In the genomic region with DNA sequence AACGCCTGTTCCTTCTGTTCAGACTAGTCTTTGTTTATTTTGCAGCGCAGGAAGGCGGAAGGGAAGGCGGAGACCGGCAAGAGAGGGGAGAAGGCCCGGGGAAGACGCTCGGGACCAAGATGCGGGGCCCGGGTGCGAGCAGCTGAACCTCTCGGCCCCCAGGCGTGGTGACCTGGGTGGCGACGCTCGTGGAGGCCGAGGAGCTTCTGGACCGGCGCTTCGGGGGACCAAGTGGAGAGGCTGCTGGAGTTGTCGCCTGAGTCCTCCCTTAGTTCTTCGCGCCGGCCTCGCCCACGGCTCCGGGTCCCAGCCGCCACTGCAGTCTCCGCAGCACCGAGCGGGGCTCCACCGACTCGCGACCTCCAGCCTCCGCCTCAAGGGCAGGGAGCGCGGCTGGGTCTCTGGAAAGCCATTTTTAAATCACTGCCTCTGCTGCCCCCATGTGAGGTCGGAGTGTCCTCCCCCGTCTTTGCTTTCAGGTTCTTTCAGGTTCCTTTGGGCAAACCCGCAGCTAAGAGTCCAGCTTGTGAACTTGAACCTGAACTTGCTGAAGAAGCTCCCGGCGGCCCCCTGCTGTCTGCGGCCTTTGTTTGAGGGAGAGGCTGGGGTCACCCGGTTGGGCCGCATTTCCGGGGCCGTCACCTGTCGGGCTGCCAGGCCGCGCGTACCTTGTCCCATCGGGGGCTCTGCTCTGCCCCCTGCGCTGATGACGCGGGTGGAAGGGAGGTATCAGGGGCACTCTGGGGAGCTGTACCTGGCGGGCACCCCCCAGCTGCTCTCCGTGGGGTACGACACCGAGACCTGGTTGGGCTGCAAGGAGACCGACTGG, we compare ENCODE assay signal across 9 cellular contexts.
DNase-seq lines count a peak whose midpoint lies in the region; ATAC-seq and TF ChIP-seq lines count a peak whose summit lies in the region.
"Had no signal": no experiment of that assay in that cellular context is flagged by ENCODE, and none has a peak within 500 bp of the region (broad histone marks: within the 10 kb centered on the region; RNA-seq: fewer than 3 reads in every experiment).

No MANE protein-coding gene starts in this region.

- no peaks in the 10 kb centered on the region for H3K36me3 ChIP-seq in skeletal muscle tissue (ENCODE audit: control insufficient read depth in 3 of 3, insufficient read depth in 3 of 3, low read length in 3 of 3)

- peak overlapping the region; percentile 76 for H3K4me3 Mint-ChIP-seq in activated T-helper 17 cell treated with anti-CD3 and anti-CD28 coated beads, Interleukin-2, amount 50 U/mL, for 72 hours

- peaks cover 0 to 2% (median 0%) of the 10 kb centered on the region in 3 donors for H3K4me1 ChIP-seq in skeletal muscle tissue (ENCODE audit: control insufficient read depth in 3 of 3, insufficient read depth in 3 of 3, low read length in 3 of 3)

- TF ChIP-seq CTCF in GM10248 (IDR thresholded peaks at IDR 0.05; ENCODE audit: control extremely low read depth, extremely low read depth, low read depth, missing control alignments): peak; percentile 37

- no peaks in the 10 kb centered on the region for H3K9me3 ChIP-seq in skeletal muscle tissue (ENCODE audit: control insufficient read depth in 3 of 3, low read length in 3 of 3)

- peak overlapping the region; percentile 35 to 72 (median 64) for H3K4me3 ChIP-seq in skeletal muscle tissue (ENCODE audit: low read length in 3 of 3)

- intact Hi-C loops in Right ventricle myocardium superior (cut with DNase I): no loop called here

- peaks cover 4% of the 10 kb centered on the region for H3K27me3 Mint-ChIP-seq in activated T-helper 17 cell treated with anti-CD3 and anti-CD28 coated beads, Interleukin-2, amount 50 U/mL, for 72 hours

- H3K4me1 Mint-ChIP-seq in activated T-helper 17 cell treated with anti-CD3 and anti-CD28 coated beads, Interleukin-2, amount 50 U/mL, for 72 hours: no peaks in the 10 kb centered on the region

- POLR2A ChIA-PET in GM10248 (lab: Yijun Ruan, JAX): no interaction called here

- peaks cover 4% of the 10 kb centered on the region for H3K9me3 Mint-ChIP-seq in activated T-helper 17 cell treated with anti-CD3 and anti-CD28 coated beads, Interleukin-2, amount 50 U/mL, for 72 hours

- no peaks in the 10 kb centered on the region for H3K36me3 Mint-ChIP-seq in activated T-helper 17 cell treated with anti-CD3 and anti-CD28 coated beads, Interleukin-2, amount 50 U/mL, for 72 hours (ENCODE audit: low read depth)

- peak overlapping the region; percentile 30 for H3K27ac ChIP-seq in skeletal muscle tissue (ENCODE audit: low read depth, low read length)
- H3K27ac ChIP-seq: KMS-11 had no signal

- in situ Hi-C loops in KBM-7 (cut with MboI; ENCODE audit: low pct_unique_long_range_greater_than_20kb, low sequenced_read_pairs): no loop called here

- ATAC-seq in HG03175 (IDR thresholded peaks at IDR 0.05; ENCODE audit: unreplicated experiment) (peak; percentile 60), Right ventricle myocardium superior (ENCODE audit: poor library complexity) (peak; percentile 63)
- ATAC-seq in activated T-helper 17 cell treated with anti-CD3 and anti-CD28 coated beads, Interleukin-2, amount 50 U/mL, for 72 hours (replicated peaks): peak; percentile 73

- peak overlapping the region; percentile 40 to 72 (median 56) for H3K9ac ChIP-seq in skeletal muscle tissue (ENCODE audit: low read depth in 1 of 3, low read length in 3 of 3)
- H3K9ac ChIP-seq: KMS-11 had no signal

- CTCF ChIA-PET in GM10248 (lab: Yijun Ruan, JAX): interaction anchor here (0.9 to 1.4 kb wide), 3 partner anchors 11 to 26 kb away, joined by 3 read pairs; no protein-coding TSS in a partner anchor

- H3K27ac Mint-ChIP-seq in activated T-helper 17 cell treated with anti-CD3 and anti-CD28 coated beads, Interleukin-2, amount 50 U/mL, for 72 hours: peak overlapping the region; percentile 73

- peaks cover 0 to 18% (median 15%) of the 10 kb centered on the region in 3 donors for H3K27me3 ChIP-seq in skeletal muscle tissue (ENCODE audit: control insufficient read depth in 3 of 3, insufficient read depth in 3 of 3, low read length in 3 of 3)

- DNase-seq in GM10248 (ENCODE audit: extremely low spot score) (peak; percentile 54), Right ventricle myocardium superior (peak; percentile 51), NCI-H748 (lab: John Stamatoyannopoulos, UW; ENCODE audit: unreplicated experiment) (no peak), KBM-7 (no peak), cerebellar nuclear complex (lab: John Stamatoyannopoulos, UW) (no peak)

Comparison
In these comparisons a context has a peak if more than half of its experiments do, and no peak if none do; other contexts are left out.
1. DNase-seq: peak in GM10248 (single experiment) and Right ventricle myocardium superior (single experiment); none in NCI-H748 (single experiment), KBM-7 (single experiment) and cerebellar nuclear complex (0 of 2).
2. Peak in every context shown above with its lines, with median percentiles within 50 percentile points of each other: ATAC-seq.